In genomic region chr7:103280803-103281155, GRCh38 we compare ENCODE assay signal across 8 cellular contexts. TPM values are rescaled to one million over a fixed set of nuclear protein-coding genes. Genes with fewer than 3 reads are reported as not detected.
DNase-seq lines count a peak whose midpoint lies in the region; ATAC-seq and TF ChIP-seq lines count a peak whose summit lies in the region.
"Not testable (repeated sequence)": the region's sequence is repeated elsewhere in the genome, so short reads cannot be mapped to it uniquely, and the experiment has no call there.

No MANE protein-coding gene starts in this region.

- peaks cover 22 to 26% (median 22%) of the 10 kb centered on the region in 3 donors for H3K4me1 Mint-ChIP-seq in T-cell

- not testable (repeated sequence) for H4K20me1 ChIP-seq in BLaER1 treated with 17β-estradiol and CSF1 and Interleukin-3, amounts not matched to agents 10 nM and 100 nM

- H3K9ac ChIP-seq in BLaER1 treated with 17β-estradiol and CSF1 and Interleukin-3, amounts not matched to agents 10 nM and 100 nM: peak overlapping the region in 10 of 11 experiments; percentile 55 to 82 (median 75); a peak in 20 of 22 replicates
- H3K9ac ChIP-seq in muscle layer of colon (ENCODE audit: low read length): not testable (repeated sequence)

- not testable (repeated sequence) for H3K27me3 Mint-ChIP-seq in T-cell

- ATAC-seq in GM21390 (IDR thresholded peaks at IDR 0.05; ENCODE audit: unreplicated experiment): peak; percentile 15
- peak in 1 of 4 experiments; percentile 6 for ATAC-seq in T-cell (replicated peaks in 1 of 4)
- peak; percentile 28 for ATAC-seq in foreskin keratinocyte

- not testable (repeated sequence) for H3K36me3 ChIP-seq in BLaER1 treated with 17β-estradiol and CSF1 and Interleukin-3, amounts not matched to agents 10 nM and 100 nM; muscle layer of colon (ENCODE audit: insufficient read depth, low read length)

- DNase-seq in HL-60 (ENCODE audit: low read depth in 1 of 2, low spot score in 1 of 2) (peak in 1 of 2 experiments; percentile 3), T-cell (peak in 4 of 34 experiments; percentile 2 to 17 (median 12)), foreskin keratinocyte (peak in 1 of 2 donors; percentile 2)
- peak; percentile 10 to 11 for DNase-seq in stimulated activated CD4-positive, alpha-beta T cell treated with anti-CD3 and anti-CD28 coated beads, Interleukin-2, amount 100 ng/mL, for 48 hours

- POLR2A ChIA-PET in T-cell (lab: Charles Lee): interaction anchor here (0.6 kb wide), 2 partner anchors 46 to 523 kb away, joined by 3 read pairs; no protein-coding TSS in a partner anchor

- H3K4me1 ChIP-seq in BLaER1 treated with 17β-estradiol and CSF1 and Interleukin-3, amounts not matched to agents 10 nM and 100 nM: peaks cover 0 to 24% (median 9%) of the 10 kb centered on the region in 10 experiments; a peak in 14 of 20 replicates
- H3K4me1 ChIP-seq in foreskin keratinocyte; muscle layer of colon (ENCODE audit: insufficient read depth, low read length): not testable (repeated sequence)

- TF ChIP-seq CTCF in HL-60 (IDR thresholded peaks at IDR 0.05; ENCODE audit: insufficient read depth, low read length); foreskin keratinocyte (conservative IDR thresholded peaks at IDR 0.05): not testable (repeated sequence)

- H3K9me3 ChIP-seq in BLaER1 treated with 17β-estradiol and CSF1 and Interleukin-3, amounts not matched to agents 10 nM and 100 nM (replicated peaks in 1 of 11); muscle layer of colon (ENCODE audit: low read length): not testable (repeated sequence)

- peak overlapping the region; percentile 96 to 99 for H3K27ac Mint-ChIP-seq in T-cell

- peak overlapping the region; percentile 64 to 77 (median 73) for H3K4me3 ChIP-seq in BLaER1 treated with 17β-estradiol and CSF1 and Interleukin-3, amounts not matched to agents 10 nM and 100 nM
- H3K4me3 ChIP-seq in HL-60 (replicated peaks; ENCODE audit: insufficient read depth, low read length): peak overlapping the region; percentile 46
- peak overlapping the region; percentile 40 to 58 for H3K4me3 ChIP-seq in muscle layer of colon (ENCODE audit: low read depth in 1 of 2, low read length in 2 of 2)

- not testable (repeated sequence) for H3K36me3 Mint-ChIP-seq in T-cell

- H3K27ac ChIP-seq in BLaER1 treated with 17β-estradiol and CSF1 and Interleukin-3, amounts not matched to agents 10 nM and 100 nM: peak overlapping the region in 9 of 11 experiments; percentile 12 to 69 (median 57); a peak in 10 of 22 replicates
- peak overlapping the region; percentile 78 for H3K27ac ChIP-seq in HL-60 (replicated peaks)
- peak overlapping the region; percentile 48 for H3K27ac ChIP-seq in angular gyrus (ENCODE audit: low read depth, low read length)
- H3K27ac ChIP-seq in foreskin keratinocyte; muscle layer of colon (ENCODE audit: low read depth, low read length): not testable (repeated sequence)

- not testable (repeated sequence) for H3K9me3 Mint-ChIP-seq in T-cell

- H3K27me3 ChIP-seq in BLaER1 treated with 17β-estradiol and CSF1 and Interleukin-3, amounts not matched to agents 10 nM and 100 nM: peaks cover 0 to 22% (median 11%) of the 10 kb centered on the region in 11 experiments; a peak in 15 of 22 replicates
- H3K27me3 ChIP-seq in HL-60 (ENCODE audit: insufficient read depth, poor library complexity, severe bottlenecking); muscle layer of colon (ENCODE audit: control insufficient read depth in 1 of 2, insufficient read depth in 2 of 2, low read length in 2 of 2): not testable (repeated sequence)
- peaks cover 15% of the 10 kb centered on the region for H3K27me3 ChIP-seq in foreskin keratinocyte

- peak overlapping the region; percentile 87 to 98 (median 92) for H3K4me3 Mint-ChIP-seq in T-cell

- CTCF ChIA-PET in T-cell (lab: Charles Lee): interaction anchor here in 1 of 2 donors (0.9 kb wide), 1 partner anchor 21 kb away, joined by 3 read pairs; no protein-coding TSS in a partner anchor

- peak overlapping the region; percentile 90 to 99 (median 96) for H3K4me2 ChIP-seq in BLaER1 treated with 17β-estradiol and CSF1 and Interleukin-3, amounts not matched to agents 10 nM and 100 nM

RNA-seq across cellular contexts. Expression of gene PMPCB, which starts 16.5 kb away (rescaled TPM):
- total RNA-seq in T-cell (10 to 100 TPM; 62.5 to 91.1 (median 66.2) TPM), foreskin keratinocyte (41.7 and 42.3 TPM in 2 replicates)
- polyA plus RNA-seq in foreskin keratinocyte: 37.5 and 43.7 TPM in 2 replicates
